In the genomic region with DNA sequence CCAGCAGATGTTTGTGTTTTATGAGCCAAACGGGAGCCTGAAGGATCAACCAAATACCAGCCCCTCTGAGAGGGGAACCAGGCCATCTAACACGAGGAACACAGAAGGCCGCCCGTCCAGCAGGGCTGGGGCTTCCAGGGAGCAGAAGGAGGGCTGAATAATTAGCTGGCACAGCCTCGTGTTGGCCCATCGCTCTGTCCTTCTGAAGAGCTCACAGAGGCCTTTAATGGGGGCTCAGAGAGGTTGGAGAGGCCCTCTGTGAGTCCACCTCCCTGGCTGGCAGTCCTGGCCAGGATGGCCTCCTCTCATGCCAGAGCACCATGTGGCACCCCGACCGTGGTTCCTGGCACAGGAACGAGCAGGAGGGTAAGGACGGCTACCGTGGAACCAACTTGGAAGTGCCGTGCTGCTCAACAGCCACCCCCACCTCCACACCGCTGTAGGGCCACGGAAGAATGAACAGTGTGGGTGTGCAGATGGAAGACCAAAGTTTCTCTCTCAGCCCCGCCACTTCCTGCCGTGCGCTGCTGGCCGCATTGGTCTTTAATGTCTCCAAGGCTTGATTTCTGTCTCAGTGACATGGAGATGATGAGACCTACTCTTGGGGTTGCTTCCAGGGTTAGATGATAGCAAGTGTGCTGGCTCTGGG, we compare ENCODE assay signal across 10 cellular contexts.
DNase-seq lines count a peak whose midpoint lies in the region; ATAC-seq and TF ChIP-seq lines count a peak whose summit lies in the region.
"Had no signal": no experiment of that assay in that cellular context is flagged by ENCODE, and none has a peak within 500 bp of the region (broad histone marks: within the 10 kb centered on the region; RNA-seq: fewer than 3 reads in every experiment).

No MANE protein-coding gene starts in this region.

- peaks cover 9 to 26% (median 16%) of the 10 kb centered on the region in 4 donors for H3K4me1 ChIP-seq in stomach

- no peaks in the 10 kb centered on the region for H3K36me3 ChIP-seq in stomach

- peak; percentile 39 for DNase-seq in naive B cell
- DNase-seq in stomach = no peak
- no peak for DNase-seq in NCI-H187 treated with DMSO at 0.1 percent for 48 hours (lab: John Stamatoyannopoulos, UW)
- no peak for DNase-seq in NCI-H2081 (lab: John Stamatoyannopoulos, UW)
- no peak for DNase-seq in NCI-H1105 (lab: John Stamatoyannopoulos, UW)
- DNase-seq: kidney had no signal

- H3K27ac Mint-ChIP-seq in naive B cell = peak overlapping the region in 4 of 6 donors; percentile 65 to 92 (median 84)

- H3K4me3 Mint-ChIP-seq in naive B cell = peak overlapping the region in 7 of 8 donors; percentile 38 to 86 (median 64)

- no peaks in the 10 kb centered on the region for H3K27me3 ChIP-seq in stomach

- no peak overlapping the region for H3K4me3 ChIP-seq in stomach

- no peak overlapping the region for H3K27ac ChIP-seq in stomach

- H3K9me3 ChIP-seq in stomach = no peaks in the 10 kb centered on the region

- no peak for TF ChIP-seq POLR2A in stomach (IDR thresholded peaks at IDR 0.05)

- H3K36me3 Mint-ChIP-seq in naive B cell = no peaks in the 10 kb centered on the region

- ATAC-seq in GM18508 (IDR thresholded peaks at IDR 0.05; ENCODE audit: insufficient read depth, unreplicated experiment) (peak; percentile 73), GM21619 (IDR thresholded peaks at IDR 0.05; ENCODE audit: unreplicated experiment) (peak; percentile 87), HG03575 (IDR thresholded peaks at IDR 0.05; ENCODE audit: extremely low read depth, insufficient number of reproducible peaks, low FRiP score, unreplicated experiment) (peak; percentile 84), naive B cell (ENCODE audit: low read depth in 2 of 2) (peak; percentile 60 to 69)
- ATAC-seq: Panc1 had no signal

- no peak for TF ChIP-seq CTCF in stomach (IDR thresholded peaks at IDR 0.05)

- intact Hi-C loops in stomach (cut with DNase I; ENCODE audit: low total_unique reads) = no loop called here

- peaks cover 0 to 2% (median 0%) of the 10 kb centered on the region in 7 donors for H3K9me3 Mint-ChIP-seq in naive B cell

- H3K4me1 Mint-ChIP-seq in naive B cell = peaks cover 58 to 84% (median 62%) of the 10 kb centered on the region in 3 donors

- WGBS in stomach, 5 donors = 75 to 86% (median 81%) methylated on average over 17 to 18 of the region's 18 CpGs

- no peak for TF ChIP-seq EP300 in stomach (IDR thresholded peaks at IDR 0.05)

- H3K27me3 Mint-ChIP-seq in naive B cell = no peaks in the 10 kb centered on the region
